Comparison of ENCODE assay signal across 13 cellular contexts in the genomic region with DNA sequence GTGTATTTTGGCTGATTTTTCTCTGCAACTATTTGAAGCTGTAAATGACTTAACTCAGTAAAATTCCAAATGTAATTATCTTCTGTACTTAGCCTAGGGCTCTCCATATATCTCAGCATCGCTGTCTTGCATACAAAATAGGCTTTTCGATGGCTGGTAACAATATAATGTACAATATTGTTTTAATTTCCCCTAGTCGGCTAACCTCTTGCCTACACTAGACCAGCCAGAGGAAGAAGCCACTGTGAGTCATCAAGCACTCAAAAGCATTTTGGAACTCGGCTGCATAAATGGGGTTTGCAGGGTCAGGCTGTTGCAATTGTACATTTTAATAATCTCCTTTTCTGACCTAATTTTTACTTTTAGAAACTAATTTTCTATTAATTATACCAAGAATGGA.
A peak's percentile ranks its signal among the peaks of the same experiment; 100 is the strongest.
DNase-seq lines count a peak whose midpoint lies in the region; ATAC-seq and TF ChIP-seq lines count a peak whose summit lies in the region.
"Had no signal": no experiment of that assay in that cellular context is flagged by ENCODE, and none has a peak within 500 bp of the region (broad histone marks: within the 10 kb centered on the region; RNA-seq: fewer than 3 reads in every experiment).

No MANE protein-coding gene starts in this region.

- H3K36me3 ChIP-seq in mucosa of descending colon (ENCODE audit: low read depth), result no peaks in the 10 kb centered on the region

- H3K27me3 Mint-ChIP-seq in activated naive CD8-positive, alpha-beta T cell treated with anti-CD3 and anti-CD28 coated beads, Interleukin-2, amount 50 U/mL, for 24 hours, result no peaks in the 10 kb centered on the region

- H3K4me3 Mint-ChIP-seq in activated naive CD8-positive, alpha-beta T cell treated with anti-CD3 and anti-CD28 coated beads, Interleukin-2, amount 50 U/mL, for 24 hours, result no peak overlapping the region

- DNase-seq in AG08396 (ENCODE audit: low spot score) (peak; percentile 41), HFF-Myc (ENCODE audit: extremely low read depth, low read depth) (peak; percentile 68), glomerular visceral epithelial cell (ENCODE audit: extremely low spot score) (peak; percentile 28), NCI-H2029 (lab: John Stamatoyannopoulos, UW) (no peak), cortex of kidney (lab: John Stamatoyannopoulos, UW) (no peak), mucosa of descending colon (no peak)
- no peak for DNase-seq in activated naive CD8-positive, alpha-beta T cell treated with anti-CD3 and anti-CD28 coated beads, Interleukin-2, amount 50 U/mL, for 24 hours
- DNase-seq: activated CD4-positive, alpha-beta T cell treated with anti-CD3 and anti-CD28 coated beads, Interleukin-2, amount 50 U/mL, for 1 hour; DMS153; GOT3; NCI-H1105 had no signal

- peaks cover 46% of the 10 kb centered on the region for H3K4me1 Mint-ChIP-seq in activated naive CD8-positive, alpha-beta T cell treated with anti-CD3 and anti-CD28 coated beads, Interleukin-2, amount 50 U/mL, for 24 hours

- H3K4me3 ChIP-seq in HFF-Myc (replicated peaks; ENCODE audit: low read depth, low read length) (no peak overlapping the region), mucosa of descending colon (no peak overlapping the region)
- H3K4me3 ChIP-seq: hepatocyte had no signal

- peak overlapping the region; percentile 21 for H3K27ac Mint-ChIP-seq in activated naive CD8-positive, alpha-beta T cell treated with anti-CD3 and anti-CD28 coated beads, Interleukin-2, amount 50 U/mL, for 24 hours

- no peaks in the 10 kb centered on the region for H3K9me3 Mint-ChIP-seq in activated naive CD8-positive, alpha-beta T cell treated with anti-CD3 and anti-CD28 coated beads, Interleukin-2, amount 50 U/mL, for 24 hours

- ATAC-seq in activated naive CD8-positive, alpha-beta T cell treated with anti-CD3 and anti-CD28 coated beads, Interleukin-2, amount 50 U/mL, for 24 hours, result peak; percentile 71
- no peak for ATAC-seq in HG02642 (IDR thresholded peaks at IDR 0.05; ENCODE audit: poor library complexity, unreplicated experiment)
- no peak for ATAC-seq in mucosa of descending colon

- no peaks in the 10 kb centered on the region for H3K4me1 ChIP-seq in mucosa of descending colon (ENCODE audit: low read depth)

- H3K36me3 Mint-ChIP-seq in activated naive CD8-positive, alpha-beta T cell treated with anti-CD3 and anti-CD28 coated beads, Interleukin-2, amount 50 U/mL, for 24 hours (ENCODE audit: low read depth), result peaks cover 68% of the 10 kb centered on the region

- intact Hi-C loops in mucosa of descending colon (cut with DNase I, micrococcal nuclease), result loop anchor here in 1 of 2 donors (10.0 kb wide), 1 partner anchor 65 kb away; no protein-coding TSS in a partner anchor

- H3K9me3 ChIP-seq in mucosa of descending colon, result no peaks in the 10 kb centered on the region

- no peak for TF ChIP-seq CTCF in HFF-Myc (IDR thresholded peaks at IDR 0.05; ENCODE audit: low read depth, low read length, missing control alignments)
- no peak for TF ChIP-seq CTCF in mucosa of descending colon (IDR thresholded peaks at IDR 0.05)

Comparison
In these comparisons a context has a peak if more than half of its experiments do, and no peak if none do; other contexts are left out.
1. DNase-seq: peak in AG08396 (single experiment), HFF-Myc (single experiment) and glomerular visceral epithelial cell (single experiment); none in activated naive CD8-positive, alpha-beta T cell treated with anti-CD3 and anti-CD28 coated beads, Interleukin-2, amount 50 U/mL, for 24 hours (single experiment), NCI-H2029 (single experiment), cortex of kidney (single experiment) and mucosa of descending colon (0 of 3).